Comparison of ENCODE assay signal across 8 cellular contexts in the genomic region with DNA sequence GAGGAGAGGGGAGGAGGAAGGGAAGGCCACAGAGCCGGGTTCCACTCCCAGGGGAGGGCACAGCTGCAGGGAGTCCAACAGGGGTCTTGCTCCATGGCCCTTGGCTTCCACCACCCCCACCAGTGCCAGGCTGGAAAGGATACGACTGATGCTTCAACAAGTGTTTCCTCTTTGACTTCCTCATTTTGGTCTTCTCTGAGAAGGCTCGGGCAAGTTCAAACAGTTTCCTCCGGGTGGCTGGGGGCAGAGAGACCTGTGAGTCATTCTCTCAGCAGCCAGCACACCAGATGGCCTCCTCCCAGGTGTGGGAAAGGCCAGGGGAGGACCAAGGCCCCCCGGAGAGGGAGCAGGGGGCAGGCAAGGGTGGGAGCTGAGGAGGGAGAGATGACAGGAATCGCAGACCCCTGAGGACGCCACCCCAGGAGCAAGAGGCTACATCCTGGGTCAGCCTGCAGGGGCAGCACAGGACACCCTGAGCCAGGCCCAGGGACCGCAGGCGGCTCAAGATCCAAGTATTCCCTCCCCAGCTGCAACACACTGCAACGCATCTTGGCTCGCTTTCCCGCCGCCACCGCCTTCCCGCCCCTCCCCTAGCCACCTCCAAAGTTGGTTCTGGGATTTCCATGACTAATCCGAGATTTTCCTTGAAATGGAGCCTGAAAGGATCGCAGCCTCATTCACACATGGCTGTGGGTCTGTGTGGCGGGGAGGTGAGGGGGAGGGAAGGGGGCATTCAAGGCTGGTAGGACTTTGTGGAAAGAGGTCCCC. TPM values are rescaled to one million over a fixed set of nuclear protein-coding genes. Genes with fewer than 3 reads are reported as not detected.
DNase-seq lines count a peak whose midpoint lies in the region; ATAC-seq and TF ChIP-seq lines count a peak whose summit lies in the region.

No MANE protein-coding gene starts in this region.

- ATAC-seq in heart left ventricle (peak; percentile 48 to 92 (median 86)), HG03571 (IDR thresholded peaks at IDR 0.05; ENCODE audit: unreplicated experiment) (no peak)

- peak overlapping the region; percentile 72 for H3K27ac Mint-ChIP-seq in activated CD4-positive, alpha-beta T cell treated with anti-CD3 and anti-CD28 coated beads, Interleukin-2, amount 10 ng/mL, durations not matched to agents 24 days and 14 days

- no peaks in the 10 kb centered on the region for H3K36me3 Mint-ChIP-seq in activated CD4-positive, alpha-beta T cell treated with anti-CD3 and anti-CD28 coated beads, Interleukin-2, amount 10 ng/mL, durations not matched to agents 24 days and 14 days (ENCODE audit: low read depth)

- no peaks in the 10 kb centered on the region for H3K79me2 ChIP-seq in MM.1S (ENCODE audit: low read length)

- peak; percentile 77 for DNase-seq in activated CD4-positive, alpha-beta T cell treated with anti-CD3 and anti-CD28 coated beads, Interleukin-2, amount 10 ng/mL, durations not matched to agents 24 days and 14 days
- no peak for DNase-seq in activated CD4-positive, alpha-beta T cell treated with anti-CD3 and anti-CD28 coated beads, Interleukin-2, amount 50 U/mL, for 1 hour
- DNase-seq in GOT3 (lab: John Stamatoyannopoulos, UW) (peak; percentile 77), MM.1S (peak; percentile 39), heart left ventricle (peak; percentile 76 to 87 (median 81)), retinal pigment epithelial cell (ENCODE audit: low read depth) (peak; percentile 66)
- DNase-seq in activated gamma-delta T cell treated with anti-CD3 and anti-CD28 coated beads, Interleukin-2, amount 50 U/mL, for 16 hours (ENCODE audit: low read depth) = peak; percentile 19

- H3K4me3 Mint-ChIP-seq in activated CD4-positive, alpha-beta T cell treated with anti-CD3 and anti-CD28 coated beads, Interleukin-2, amount 10 ng/mL, durations not matched to agents 24 days and 14 days = peak overlapping the region; percentile 24

- no peak overlapping the region for H3K9ac ChIP-seq in MM.1S (ENCODE audit: low read length)

- no peaks in the 10 kb centered on the region for H3K36me3 ChIP-seq in MM.1S (replicated peaks; ENCODE audit: insufficient read depth, low read length)
- H3K36me3 ChIP-seq in heart left ventricle = peaks cover 0 to 70% (median 55%) of the 10 kb centered on the region in 9 donors

- 35 to 41% (median 38%) methylated on average over 15 to 18 of the region's 18 CpGs for WGBS in heart left ventricle, 4 donors

- H3K4me2 ChIP-seq in MM.1S (ENCODE audit: low read depth, low read length) = no peak overlapping the region

- H4K20me1 ChIP-seq in MM.1S (ENCODE audit: insufficient read depth, low read length) = no peaks in the 10 kb centered on the region

- H3K9me3 ChIP-seq in MM.1S (replicated peaks; ENCODE audit: insufficient read depth, low read length) (no peaks in the 10 kb centered on the region), heart left ventricle (no peaks in the 10 kb centered on the region)

- peaks cover 9% of the 10 kb centered on the region for H3K4me1 Mint-ChIP-seq in activated CD4-positive, alpha-beta T cell treated with anti-CD3 and anti-CD28 coated beads, Interleukin-2, amount 10 ng/mL, durations not matched to agents 24 days and 14 days

- no peaks in the 10 kb centered on the region for H3K9me3 Mint-ChIP-seq in activated CD4-positive, alpha-beta T cell treated with anti-CD3 and anti-CD28 coated beads, Interleukin-2, amount 10 ng/mL, durations not matched to agents 24 days and 14 days

- H3K27me3 ChIP-seq in MM.1S (replicated peaks; ENCODE audit: insufficient read depth, low read length) (peaks cover 11% of the 10 kb centered on the region), heart left ventricle (no peaks in the 10 kb centered on the region)

- TF ChIP-seq POLR2A in heart left ventricle (IDR thresholded peaks at IDR 0.05) = no peak

- TF ChIP-seq CTCF in MM.1S (IDR thresholded peaks at IDR 0.05; ENCODE audit: low read length) (peak; percentile 22), heart left ventricle (IDR thresholded peaks at IDR 0.05) (peak in 9 of 12 donors; percentile 7 to 60 (median 38)), retinal pigment epithelial cell (conservative IDR thresholded peaks at IDR 0.05; ENCODE audit: low read depth, low read length) (peak; percentile 59)

- peaks cover 9% of the 10 kb centered on the region; the same call in 1 of the 2 replicates for H3K4me1 ChIP-seq in MM.1S (ENCODE audit: low read length)
- peaks cover 0 to 48% (median 32%) of the 10 kb centered on the region in 12 donors for H3K4me1 ChIP-seq in heart left ventricle

- H3K27me3 Mint-ChIP-seq in activated CD4-positive, alpha-beta T cell treated with anti-CD3 and anti-CD28 coated beads, Interleukin-2, amount 10 ng/mL, durations not matched to agents 24 days and 14 days = peaks cover 21% of the 10 kb centered on the region

- H3K27ac ChIP-seq in MM.1S (ENCODE audit: low read length) (no peak overlapping the region), heart left ventricle (peak overlapping the region in 11 of 12 donors; percentile 31 to 89 (median 67))

- no peaks in the 10 kb centered on the region for H3K9me2 ChIP-seq in MM.1S (replicated peaks; ENCODE audit: insufficient read depth, low read length)

- intact Hi-C loops in activated CD4-positive, alpha-beta T cell treated with anti-CD3 and anti-CD28 coated beads, Interleukin-2, amount 10 ng/mL, durations not matched to agents 24 days and 14 days (cut with micrococcal nuclease) = loop anchor here (1.0 kb wide), 1 partner anchor 31 kb away; no protein-coding TSS in a partner anchor
- intact Hi-C loops in heart left ventricle (cut with DNase I) = no loop called here

- H3K4me3 ChIP-seq in MM.1S (ENCODE audit: low read length) = no peak overlapping the region
- H3K4me3 ChIP-seq in heart left ventricle = no peak overlapping the region
- H3K4me3 ChIP-seq in retinal pigment epithelial cell (ENCODE audit: low read length) = no peak overlapping the region

- H2AFZ ChIP-seq in MM.1S (ENCODE audit: low read length) = no peak overlapping the region

- H3F3A ChIP-seq in MM.1S (ENCODE audit: insufficient read depth, low read length) = no peaks in the 10 kb centered on the region

RNA-seq across cellular contexts. Expression of a gene that starts 18.3 kb away (rescaled TPM):
- total RNA-seq in activated CD4-positive, alpha-beta T cell treated with anti-CD3 and anti-CD28 coated beads, Interleukin-2, amount 10 ng/mL, durations not matched to agents 24 days and 14 days = 83.3 and 84.8 TPM in 2 replicates
- total RNA-seq in heart left ventricle = 10 to 100 TPM; 44.6 to 99.3 (median 71.8) TPM
- 100 to 1,000 TPM in 1 of 2 donors, 10 to 100 TPM in 1; 23.9 to 207 TPM for polyA plus RNA-seq in heart left ventricle
